ENCODE assay signal across 29 cellular contexts in genomic region chr2:20250436-20250835, GRCh38. TPM values are rescaled to one million over a fixed set of nuclear protein-coding genes. Genes with fewer than 3 reads are reported as not detected.
"Had no signal": no experiment of that assay in that cellular context is flagged by ENCODE, and none has a peak within 500 bp of the region (broad histone marks: within the 10 kb centered on the region; RNA-seq: fewer than 3 reads in every experiment).

No MANE protein-coding gene starts in this region.

- H3K4me2 ChIP-seq: hepatocyte, neural progenitor cell, smooth muscle cell had no signal

- H3K27ac ChIP-seq: esophagus muscularis mucosa, foreskin keratinocyte, gastroesophageal sphincter, heart left ventricle, hepatocyte, neural progenitor cell, parathyroid adenoma, suprapubic skin, transverse colon, upper lobe of right lung, uterus had no signal

- H3K9me3 Mint-ChIP-seq: dendritic cell treated with granulocyte-macrophage colony-stimulating factor and Interleukin-4, amounts not matched to agents 40 ng/mL and 50 ng/mL, for 4 days; memory B cell; nephron; neural progenitor cell; stimulated activated naive CD8-positive, alpha-beta T cell treated with anti-CD3 and anti-CD28 coated beads, Interleukin-15, amount 100 ng/mL, for 72 hours had no signal

- FAIRE-seq: endothelial cell of umbilical vein, kidney had no signal

- H3K27ac Mint-ChIP-seq: dendritic cell treated with granulocyte-macrophage colony-stimulating factor and Interleukin-4, amounts not matched to agents 40 ng/mL and 50 ng/mL, for 4 days; memory B cell; nephron; neural progenitor cell; progenitor cell of endocrine pancreas had no signal

- H3K4me1 Mint-ChIP-seq: memory B cell; nephron; neural progenitor cell; stimulated activated naive CD8-positive, alpha-beta T cell treated with anti-CD3 and anti-CD28 coated beads, Interleukin-15, amount 100 ng/mL, for 72 hours had no signal

- H2AFZ ChIP-seq: hepatocyte, neural progenitor cell, parathyroid adenoma had no signal

- H3K9ac ChIP-seq: neural progenitor cell, parathyroid adenoma had no signal

- H3K4me1 ChIP-seq: esophagus muscularis mucosa, foreskin keratinocyte, gastroesophageal sphincter, heart left ventricle, neural progenitor cell, parathyroid adenoma, suprapubic skin, transverse colon, upper lobe of right lung, uterus had no signal

- DNase-seq: effector memory CD4-positive, alpha-beta T cell; foreskin keratinocyte; heart left ventricle; kidney; stimulated activated CD4-positive, alpha-beta T cell treated with anti-CD3 and anti-CD28 coated beads, Interleukin-12 subunit alpha, Interleukin-12 subunit beta, amount 100 ng/mL, for 4 hours; stimulated activated CD4-positive, alpha-beta T cell treated with anti-CD3 and anti-CD28 coated beads, Interleukin-1b, Interleukin-23, amount 100 ng/mL, for 48 hours; stimulated activated CD4-positive, alpha-beta T cell treated with anti-CD3 and anti-CD28 coated beads, Interleukin-4, amount 100 ng/mL, for 1 hour; stimulated activated CD8-positive, alpha-beta memory T cell treated with anti-CD3 and anti-CD28 coated beads, Interleukin-4, amount 100 ng/mL, for 48 hours; stimulated activated naive CD4-positive, alpha-beta T cell; stimulated activated naive CD8-positive, alpha-beta T cell treated with anti-CD3 and anti-CD28 coated beads, Interleukin-15, amount 100 ng/mL, for 72 hours; transverse colon; upper lobe of right lung; uterus had no signal

- H3K79me2 ChIP-seq: hepatocyte, parathyroid adenoma had no signal

- H3K27me3 ChIP-seq: esophagus muscularis mucosa, foreskin keratinocyte, gastroesophageal sphincter, heart left ventricle, hepatocyte, neural progenitor cell, suprapubic skin, transverse colon, upper lobe of right lung, uterus had no signal

- H3K36me3 ChIP-seq: uterus had no signal

- H3K9me3 ChIP-seq: esophagus muscularis mucosa, gastroesophageal sphincter, heart left ventricle, suprapubic skin, transverse colon, upper lobe of right lung, uterus had no signal

- H3K4me3 Mint-ChIP-seq: dendritic cell treated with granulocyte-macrophage colony-stimulating factor and Interleukin-4, amounts not matched to agents 40 ng/mL and 50 ng/mL, for 4 days; memory B cell; nephron; neural progenitor cell; stimulated activated naive CD8-positive, alpha-beta T cell treated with anti-CD3 and anti-CD28 coated beads, Interleukin-15, amount 100 ng/mL, for 72 hours had no signal

- H3K27me3 Mint-ChIP-seq: dendritic cell treated with granulocyte-macrophage colony-stimulating factor and Interleukin-4, amounts not matched to agents 40 ng/mL and 50 ng/mL, for 4 days; memory B cell; progenitor cell of endocrine pancreas; stimulated activated naive CD8-positive, alpha-beta T cell treated with anti-CD3 and anti-CD28 coated beads, Interleukin-15, amount 100 ng/mL, for 72 hours had no signal

- H3K4me3 ChIP-seq: esophagus muscularis mucosa, gastroesophageal sphincter, heart left ventricle, hepatocyte, lung, neural progenitor cell, smooth muscle cell, suprapubic skin, transverse colon, upper lobe of right lung, uterus had no signal

- ATAC-seq: foreskin keratinocyte; gastroesophageal sphincter; heart left ventricle; left lobe of liver; sciatic nerve; stimulated activated naive CD8-positive, alpha-beta T cell treated with anti-CD3 and anti-CD28 coated beads, Interleukin-15, amount 100 ng/mL, for 72 hours; upper lobe of right lung had no signal

RNA-seq across cellular contexts. Expression of gene SDC1, which starts 25.5 kb away (rescaled TPM):
- total RNA-seq: mononuclear cell had no signal
